In genomic region chr12:54279632-54280400, GRCh38 we compare ENCODE assay signal across 8 cellular contexts. TPM values are rescaled to one million over a fixed set of nuclear protein-coding genes. Genes with fewer than 3 reads are reported as not detected.
DNase-seq lines count a peak whose midpoint lies in the region; ATAC-seq and TF ChIP-seq lines count a peak whose summit lies in the region.

Gene CBX5, minus strand, starts transcription at chr12:54280122. Its CDS starts 22,472 bp downstream, at chr12:54257650.

- intact Hi-C loops in PC-3 (cut with micrococcal nuclease): loop anchor here (1.0 kb wide), 2 partner anchors 44 to 79 kb away; no protein-coding TSS in a partner anchor

- POLR2A ChIA-PET in PC-3 (lab: Charles Lee; ENCODE audit: unreplicated experiment): interaction anchor here (0.5 to 1.9 kb wide), 4 partner anchors 22 to 263 kb away, joined by 3 to 40 read pairs (median 4); partner anchors contain the start of gene COPZ1

- H3F3A ChIP-seq in PC-3 (ENCODE audit: low read length, unreplicated experiment): peaks cover 7% of the 10 kb centered on the region

- H3K9me2 ChIP-seq in PC-3 (replicated peaks; ENCODE audit: low read length): no peaks in the 10 kb centered on the region

- peaks cover 31% of the 10 kb centered on the region for H3K4me1 ChIP-seq in PC-3 (ENCODE audit: insufficient read depth, low read length)
- peaks cover 25% of the 10 kb centered on the region for H3K4me1 ChIP-seq in mucosa of stomach (ENCODE audit: control insufficient read depth, insufficient read depth, low read length)

- BruUV-seq in PC-3 (replicated peaks; lab: Mats Ljungman, UMichigan): no TSS peak

- H3K4me3 ChIP-seq in Jurkat, Clone E6-1 (ENCODE audit: low read length): peak within 1 kb of the TSS; percentile 100
- H3K4me3 ChIP-seq in PC-3 (ENCODE audit: low read length): peak within 1 kb of the TSS; percentile 88
- peak within 1 kb of the TSS; percentile 61 for H3K4me3 ChIP-seq in mucosa of stomach (ENCODE audit: low read length)

- no peaks in the 10 kb centered on the region for H3K9me3 ChIP-seq in PC-3 (ENCODE audit: low read length)
- no peaks in the 10 kb centered on the region for H3K9me3 ChIP-seq in mucosa of stomach (ENCODE audit: control insufficient read depth, low read length)

- CTCF ChIA-PET in PC-3 (lab: Charles Lee): interaction anchor here (0.6 to 1.8 kb wide), 2 partner anchors 28 to 45 kb away, joined by 6 to 7 read pairs; partner anchors contain the start of gene COPZ1

- H3K4me2 ChIP-seq in PC-3 (ENCODE audit: low read length): peak within 1 kb of the TSS; percentile 91

- no peak for TF ChIP-seq CTCF in PC-3 (conservative IDR thresholded peaks at IDR 0.05; ENCODE audit: low read depth, low read length)

- H3K27me3 ChIP-seq in PC-3 (ENCODE audit: low read length) (no peaks in the 10 kb centered on the region), mucosa of stomach (ENCODE audit: control insufficient read depth, insufficient read depth, low read length) (no peaks in the 10 kb centered on the region)

- H3K9ac ChIP-seq in PC-3 (ENCODE audit: low read length) (peak within 1 kb of the TSS; percentile 99), mucosa of stomach (ENCODE audit: low read length) (peak within 1 kb of the TSS; percentile 75)

- peaks cover 86% of the 10 kb centered on the region for H3K79me2 ChIP-seq in PC-3 (ENCODE audit: low read length)

- ATAC-seq in GM21717 (IDR thresholded peaks at IDR 0.05; ENCODE audit: unreplicated experiment): peak; percentile 70
- ATAC-seq in PC-3: peak; percentile 86
- ATAC-seq in esophagus mucosa: peak; percentile 86

- H2AFZ ChIP-seq in PC-3 (ENCODE audit: low read length): peak within 1 kb of the TSS; percentile 79

- H3K27ac ChIP-seq in PC-3 (ENCODE audit: low read length): peak within 1 kb of the TSS; percentile 87

- H4K20me1 ChIP-seq in PC-3 (ENCODE audit: low read length): peaks cover 38% of the 10 kb centered on the region

- peak; percentile 99 for DNase-seq in DMS53 (lab: John Stamatoyannopoulos, UW)
- DNase-seq in Jurkat, Clone E6-1 (ENCODE audit: low read depth, low spot score): peak; percentile 99
- DNase-seq in PC-3: peak; percentile 99
- DNase-seq in activated T-cell treated with anti-CD3 and anti-CD28 coated beads, Interleukin-2, amount 50 U/mL, for 1 hour: peak; percentile 99
- peak; percentile 99 for DNase-seq in stimulated activated CD8-positive, alpha-beta memory T cell treated with anti-CD3 and anti-CD28 coated beads, Interleukin-7, amount 100 ng/mL, for 1 hour (ENCODE audit: low read depth in 2 of 2)

- H3K36me3 ChIP-seq in PC-3 (ENCODE audit: low read depth, low read length) (peaks cover 55% of the 10 kb centered on the region), mucosa of stomach (ENCODE audit: control insufficient read depth, insufficient read depth, low read length) (peaks cover 11% of the 10 kb centered on the region)

RNA-seq across cellular contexts. Expression of gene CBX5, which starts in this region (rescaled TPM):
- polyA plus RNA-seq in Jurkat, Clone E6-1 (2012; ENCODE audit: insufficient read depth, insufficient read length): 84.8 TPM
- total RNA-seq in PC-3 (2014; rRNA removed) (14.6 and 14.9 TPM in 2 replicates), esophagus mucosa (44.0 TPM)

Comparison
In these comparisons a context has a peak if more than half of its experiments do, and no peak if none do; other contexts are left out.
1. Peak in every context shown above with its lines: DNase-seq, ATAC-seq, H3K4me3 ChIP-seq and H3K27ac ChIP-seq.